ENCODE assay signal across 8 cellular contexts in genomic region chr10:104123397-104123796, GRCh38. TPM values are rescaled to one million over a fixed set of nuclear protein-coding genes. Genes with fewer than 3 reads are reported as not detected.
DNase-seq lines count a peak whose midpoint lies in the region; ATAC-seq and TF ChIP-seq lines count a peak whose summit lies in the region.

No MANE protein-coding gene starts in this region.

- no peak overlapping the region for H3K4me2 ChIP-seq in neural cell (ENCODE audit: low read length)

- DNase-seq in DMS53 (lab: John Stamatoyannopoulos, UW) (peak; percentile 17), DMS53 treated with DMSO at 0.1 percent for 48 hours (lab: John Stamatoyannopoulos, UW; ENCODE audit: unreplicated experiment) (no peak), Kasumi-1 (lab: John Stamatoyannopoulos, UW) (peak; percentile 65 to 72), cardiac fibroblast (ENCODE audit: low read depth in 2 of 2) (peak; percentile 53 to 56), cerebellar nuclear complex (lab: John Stamatoyannopoulos, UW) (no peak), mesenteric fat pad (ENCODE audit: low spot score) (no peak)

- H3K79me2 ChIP-seq in neural cell (replicated peaks; ENCODE audit: insufficient read depth, low read length) = no peaks in the 10 kb centered on the region

- ATAC-seq in HG03457 (IDR thresholded peaks at IDR 0.05; ENCODE audit: unreplicated experiment) = no peak

- no peak overlapping the region for H3K4me3 ChIP-seq in cardiac fibroblast (replicated peaks in 1 of 2; ENCODE audit: low read depth in 2 of 2, low read length in 2 of 2)
- H3K4me3 ChIP-seq in neural cell (ENCODE audit: low read length) = no peak overlapping the region

- H3K36me3 ChIP-seq in neural cell (ENCODE audit: insufficient read depth, low read length) = no peaks in the 10 kb centered on the region

- H3F3A ChIP-seq in neural cell (ENCODE audit: insufficient read depth, low read length, poor library complexity, severe bottlenecking) = no peaks in the 10 kb centered on the region

- H2AFZ ChIP-seq in neural cell (ENCODE audit: low read depth, low read length) = no peak overlapping the region

- TF ChIP-seq CTCF in cardiac fibroblast (IDR thresholded peaks at IDR 0.05; ENCODE audit: low read depth, low read length) (peak; percentile 34), neural cell (IDR thresholded peaks at IDR 0.05; ENCODE audit: poor library complexity, severe bottlenecking) (peak; percentile 64)

- H3K9ac ChIP-seq in neural cell (ENCODE audit: low read length) = no peak overlapping the region

- H3K9me2 ChIP-seq in neural cell (ENCODE audit: insufficient read depth, low read length) = no peaks in the 10 kb centered on the region

- H3K27ac ChIP-seq in neural cell (ENCODE audit: low read length) = no peak overlapping the region

- no peaks in the 10 kb centered on the region for H3K27me3 ChIP-seq in neural cell (ENCODE audit: insufficient read depth, low read depth, low read length)

- peak; percentile 65 for TF ChIP-seq RAD21 in neural cell (conservative IDR thresholded peaks at IDR 0.05)

- no peak for TF ChIP-seq EP300 in neural cell (conservative IDR thresholded peaks at IDR 0.05; ENCODE audit: poor library complexity, severe bottlenecking)

- no peaks in the 10 kb centered on the region for H4K20me1 ChIP-seq in neural cell (ENCODE audit: insufficient read depth)

- H3K9me3 ChIP-seq in neural cell (ENCODE audit: low read length) = no peaks in the 10 kb centered on the region

TF ChIP-seq in neural cell, 6 proteins besides CTCF, POLR2A, EP300 and RAD21:
- TF ChIP-seq EZH2 (IDR thresholded peaks at IDR 0.05; ENCODE audit: borderline replicate concordance, insufficient read depth, low read length, poor library complexity, severe bottlenecking) = no peak
- peak; percentile 73 for TF ChIP-seq SMC3 (conservative IDR thresholded peaks at IDR 0.05; ENCODE audit: poor library complexity)
- no peak for TF ChIP-seq TAF1 (IDR thresholded peaks at IDR 0.05; ENCODE audit: low read depth)
- TF ChIP-seq MXI1 (conservative IDR thresholded peaks at IDR 0.05; ENCODE audit: poor library complexity, severe bottlenecking) = no peak
TF ChIP-seq in neural cell: peak in this region for 1.

RNA-seq across cellular contexts. Expression of gene SFR1, which starts 1.4 kb away (rescaled TPM):
- 2.3 and 5.0 TPM in 2 replicates for polyA plus RNA-seq in neural cell
- 7.1 and 9.0 TPM in 2 replicates for polyA minus RNA-seq in neural cell
- 6.1 TPM for total RNA-seq in mesenteric fat pad

RNA-seq across cellular contexts. Expression of gene COL17A1, which starts 37.7 kb away (rescaled TPM):
- polyA plus RNA-seq in neural cell = not detected in 2 replicates
- polyA minus RNA-seq in neural cell = not detected in 2 replicates
- total RNA-seq in mesenteric fat pad = 0.19 TPM

Comparison
In these comparisons a context has a peak if more than half of its experiments do, and no peak if none do; other contexts are left out.
1. DNase-seq: peak in DMS53 (single experiment), Kasumi-1 (2 of 2) and cardiac fibroblast (2 of 2); none in DMS53 treated with DMSO at 0.1 percent for 48 hours (single experiment), cerebellar nuclear complex (0 of 2) and mesenteric fat pad (single experiment).